Comparison of ENCODE assay signal across 23 cellular contexts in the genomic region with DNA sequence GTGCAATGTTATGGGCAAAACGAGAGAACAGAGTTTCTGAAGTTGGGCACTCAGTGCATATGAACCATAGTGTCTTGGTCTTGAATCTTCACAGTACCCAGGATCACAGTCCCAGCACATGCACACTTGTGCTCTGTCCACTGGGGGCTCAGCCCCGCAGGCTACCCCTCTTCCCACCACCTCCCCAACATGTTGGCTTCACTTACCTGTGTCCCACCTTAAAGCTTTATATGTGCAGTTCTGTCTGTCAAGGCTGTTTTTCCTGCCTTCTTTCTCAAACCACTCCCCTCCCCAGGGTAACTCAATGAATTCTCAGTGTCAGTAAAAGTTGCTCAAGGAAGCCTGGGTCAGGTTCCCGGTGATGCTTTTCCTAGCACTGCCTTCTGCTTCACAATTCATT.
"Had no signal": no experiment of that assay in that cellular context is flagged by ENCODE, and none has a peak within 500 bp of the region (broad histone marks: within the 10 kb centered on the region; RNA-seq: fewer than 3 reads in every experiment).

No MANE protein-coding gene starts in this region.

- H3K4me2 ChIP-seq: hepatocyte had no signal

- H3K27me3 ChIP-seq: colonic mucosa, esophagus squamous epithelium, gastrocnemius medialis, heart left ventricle, hepatocyte had no signal

- H3K9me3 Mint-ChIP-seq: immature natural killer cell, mesothelial cell of epicardium had no signal

- H3K36me3 Mint-ChIP-seq: immature natural killer cell, mesothelial cell of epicardium had no signal

- DNase-seq: colonic mucosa; cortex of kidney; effector CD8-positive, alpha-beta T cell; effector memory CD8-positive, alpha-beta T cell; esophagus squamous epithelium; foreskin fibroblast; foreskin melanocyte; gastrocnemius medialis; heart left ventricle; hypothalamus; immature natural killer cell; islet precursor cell; kidney; kidney glomerular epithelial cell; left colon; left ventricle myocardium inferior; lower lobe of right lung; mesenchymal stem cell; mucosa of descending colon had no signal

- H3K4me3 Mint-ChIP-seq: dendritic cell treated with granulocyte-macrophage colony-stimulating factor and Interleukin-4, amounts not matched to agents 40 ng/mL and 50 ng/mL, for 4 days; effector memory CD8-positive, alpha-beta T cell; immature natural killer cell; mesothelial cell of epicardium had no signal

- H3K9me3 ChIP-seq: colonic mucosa, esophagus squamous epithelium, gastrocnemius medialis, left ventricle myocardium inferior, lower lobe of right lung, mucosa of descending colon had no signal

- H3K36me3 ChIP-seq: colonic mucosa, esophagus squamous epithelium, gastrocnemius medialis, left ventricle myocardium inferior, lower lobe of right lung had no signal

- H3K4me3 ChIP-seq: colonic mucosa, esophagus squamous epithelium, gastrocnemius medialis, heart left ventricle, hepatocyte, left ventricle myocardium inferior, lower lobe of right lung, mucosa of descending colon had no signal

- ATAC-seq: effector memory CD8-positive, alpha-beta T cell; gastrocnemius medialis; heart left ventricle; left colon; left lobe of liver; lower lobe of right lung; mucosa of descending colon had no signal

- H3K27ac Mint-ChIP-seq: dendritic cell treated with granulocyte-macrophage colony-stimulating factor and Interleukin-4, amounts not matched to agents 40 ng/mL and 50 ng/mL, for 4 days; effector memory CD8-positive, alpha-beta T cell; immature natural killer cell; mesothelial cell of epicardium had no signal

- H3K27ac ChIP-seq: colonic mucosa, esophagus squamous epithelium, gastrocnemius medialis, hepatocyte, left ventricle myocardium inferior, lower lobe of right lung had no signal

- H3K4me1 ChIP-seq: colonic mucosa, esophagus squamous epithelium, lower lobe of right lung had no signal

- H3K4me1 Mint-ChIP-seq: immature natural killer cell, mesothelial cell of epicardium had no signal

- H3K27me3 Mint-ChIP-seq: dendritic cell treated with granulocyte-macrophage colony-stimulating factor and Interleukin-4, amounts not matched to agents 40 ng/mL and 50 ng/mL, for 4 days; effector memory CD8-positive, alpha-beta T cell had no signal
